1 cellular context compared by ENCODE assay signal in genomic region chr5:173451031-173451430, GRCh38.
TF ChIP-seq lines count a peak whose summit lies in the region.

No MANE protein-coding gene starts in this region.

TF ChIP-seq in WTC11, 78 proteins besides CTCF, POLR2A, EP300 and RAD21 (continued from another document):
- TF ChIP-seq ERG (CRISPR knock-in tag; IDR thresholded peaks at IDR 0.05) (no peak), HMGA2 (CRISPR knock-in tag; IDR thresholded peaks at IDR 0.05) (no peak)
